Comparison of ENCODE assay signal across 8 cellular contexts in genomic region chr13:107650081-107650701, GRCh38.
DNase-seq lines count a peak whose midpoint lies in the region; ATAC-seq lines count a peak whose summit lies in the region.

No MANE protein-coding gene starts in this region.

- ATAC-seq in HG02588 (IDR thresholded peaks at IDR 0.05; ENCODE audit: unreplicated experiment) = peak; percentile 66
- ATAC-seq in left cardiac atrium = peak in 1 of 2 donors; percentile 38

- intact Hi-C loops in left cardiac atrium (cut with DNase I) = loop anchor here in 1 of 2 donors (5.0 kb wide), 1 partner anchor 438 kb away; no protein-coding TSS in a partner anchor

- DNase-seq in NK-92 treated with Interleukin-12 subunit alpha and Interleukin-12 subunit beta, amount 100 ng/mL, for 24 hours (lab: John Stamatoyannopoulos, UW) = peak; percentile 20
- DNase-seq in NK-92 (lab: John Stamatoyannopoulos, UW; ENCODE audit: unreplicated experiment) (no peak), NAMALWA (ENCODE audit: low spot score) (peak; percentile 75), left cardiac atrium (peak; percentile 52), retina (peak; percentile 72), NCI-H2029 treated with DMSO at 0.1 percent for 48 hours (lab: John Stamatoyannopoulos, UW) (no peak)
- peak; percentile 11 for DNase-seq in activated naive CD4-positive, alpha-beta T cell treated with anti-CD3 and anti-CD28 coated beads, Interleukin-2, amount 50 U/mL, for 16 hours

Comparison
In these comparisons a context has a peak if more than half of its experiments do, and no peak if none do; other contexts are left out.
1. DNase-seq: peak in NK-92 treated with Interleukin-12 subunit alpha and Interleukin-12 subunit beta, amount 100 ng/mL, for 24 hours (single experiment), NAMALWA (single experiment), activated naive CD4-positive, alpha-beta T cell treated with anti-CD3 and anti-CD28 coated beads, Interleukin-2, amount 50 U/mL, for 16 hours (single experiment), left cardiac atrium (single experiment) and retina (single experiment); none in NK-92 (single experiment) and NCI-H2029 treated with DMSO at 0.1 percent for 48 hours (single experiment).